Comparison of ENCODE assay signal across 20 cellular contexts in genomic region chr1:178716111-178716510, GRCh38.
"Had no signal": no experiment of that assay in that cellular context is flagged by ENCODE, and none has a peak within 500 bp of the region (broad histone marks: within the 10 kb centered on the region; RNA-seq: fewer than 3 reads in every experiment).

No MANE protein-coding gene starts in this region.

- H3K9me3 ChIP-seq: esophagus muscularis mucosa, heart right ventricle, spleen, testis, upper lobe of left lung had no signal

- H3K4me3 Mint-ChIP-seq: activated naive CD8-positive, alpha-beta T cell treated with anti-CD3 and anti-CD28 coated beads for 36 hours; brain; memory B cell; natural killer cell treated with Interleukin-12 subunit alpha and Interleukin-12 subunit beta and Interleukin-15 and Interleukin-18, amount 100 ng/mL, for 72 hours; WTC11 had no signal

- H3K36me3 Mint-ChIP-seq: activated naive CD8-positive, alpha-beta T cell treated with anti-CD3 and anti-CD28 coated beads for 36 hours; brain; natural killer cell treated with Interleukin-12 subunit alpha and Interleukin-12 subunit beta and Interleukin-15 and Interleukin-18, amount 100 ng/mL, for 72 hours; WTC11 had no signal

- H3K27ac Mint-ChIP-seq: activated naive CD8-positive, alpha-beta T cell treated with anti-CD3 and anti-CD28 coated beads for 36 hours; brain; natural killer cell treated with Interleukin-12 subunit alpha and Interleukin-12 subunit beta and Interleukin-15 and Interleukin-18, amount 100 ng/mL, for 72 hours; progenitor cell of endocrine pancreas; WTC11 had no signal

- DNase-seq: activated naive CD4-positive, alpha-beta T cell; activated naive CD8-positive, alpha-beta T cell treated with anti-CD3 and anti-CD28 coated beads for 36 hours; activated T-cell treated with anti-CD3 and anti-CD28 coated beads, Interleukin-2, amount 50 U/mL, for 1 hour; amygdala; heart right ventricle; left colon; spleen; stimulated activated CD4-positive, alpha-beta T cell treated with anti-CD3 and anti-CD28 coated beads, Interleukin-4, amount 100 ng/mL, for 1 hour; stimulated activated naive CD4-positive, alpha-beta T cell; T-helper 9 cell; testis; upper lobe of left lung had no signal

- H3K4me1 ChIP-seq: esophagus muscularis mucosa, heart right ventricle, testis, upper lobe of left lung had no signal

- H3K4me1 Mint-ChIP-seq: activated naive CD8-positive, alpha-beta T cell treated with anti-CD3 and anti-CD28 coated beads for 36 hours; brain had no signal

- ATAC-seq: heart right ventricle; left colon; natural killer cell treated with Interleukin-12 subunit alpha and Interleukin-12 subunit beta and Interleukin-15 and Interleukin-18, amount 100 ng/mL, for 72 hours; WTC11 had no signal

- H3K4me3 ChIP-seq: esophagus muscularis mucosa, heart right ventricle, spleen, testis, upper lobe of left lung had no signal

- H3K27ac ChIP-seq: esophagus muscularis mucosa, heart right ventricle, spleen, testis, upper lobe of left lung had no signal

- FAIRE-seq: colon, keratinocyte had no signal

- H3K9me3 Mint-ChIP-seq: activated naive CD8-positive, alpha-beta T cell treated with anti-CD3 and anti-CD28 coated beads for 36 hours; brain; natural killer cell treated with Interleukin-12 subunit alpha and Interleukin-12 subunit beta and Interleukin-15 and Interleukin-18, amount 100 ng/mL, for 72 hours; WTC11 had no signal

- H3K27me3 Mint-ChIP-seq: memory B cell, progenitor cell of endocrine pancreas had no signal

- H3K27me3 ChIP-seq: esophagus muscularis mucosa, spleen, testis, upper lobe of left lung had no signal

- H3K36me3 ChIP-seq: esophagus muscularis mucosa, heart right ventricle, spleen, upper lobe of left lung had no signal
